20 cellular contexts compared by ENCODE assay signal in genomic region chr3:156184156-156184555, GRCh38.
"Had no signal": no experiment of that assay in that cellular context is flagged by ENCODE, and none has a peak within 500 bp of the region (broad histone marks: within the 10 kb centered on the region; RNA-seq: fewer than 3 reads in every experiment).

No MANE protein-coding gene starts in this region.

- DNase-seq: stimulated activated CD4-positive, alpha-beta T cell treated with anti-CD3 and anti-CD28 coated beads, Interleukin-2, amount 100 ng/mL, for 48 hours; stimulated activated CD4-positive, alpha-beta T cell treated with anti-CD3 and anti-CD28 coated beads, Interleukin-4, amount 100 ng/mL, for 1 hour; stimulated activated CD4-positive, alpha-beta T cell treated with anti-CD3 and anti-CD28 coated beads, Interleukin-4, amount 100 ng/mL, for 24 hours; stimulated activated CD4-positive, alpha-beta T cell treated with anti-CD3 and anti-CD28 coated beads, Interleukin-4, amount 100 ng/mL, for 4 hours; stimulated activated CD8-positive, alpha-beta memory T cell treated with anti-CD3 and anti-CD28 coated beads, Interleukin-4, amount 100 ng/mL, for 48 hours; stimulated activated naive B cell treated with anti-CD40 and anti-IgM and Interleukin-4, amounts not matched to agents 10 μg/mL and 1 μg/mL and 100 μg/mL, for 72 hours; stimulated activated naive CD4-positive, alpha-beta T cell; stimulated activated naive CD4-positive, alpha-beta T cell treated with Interleukin-2 at 50 U/mL for 16 hours; stimulated activated naive CD8-positive, alpha-beta T cell treated with anti-CD3 and anti-CD28 coated beads, Interleukin-15, amount 100 ng/mL, for 72 hours; stimulated activated naive CD8-positive, alpha-beta T cell treated with anti-CD3 and anti-CD28 coated beads, Interleukin-15, Interleukin-2, amounts not matched to agents 100 U/mL and 50 U/mL, for 24 hours; stomach; testis; tibial artery; transverse colon; trophoblast cell; upper lobe of left lung; upper lobe of right lung; uterus had no signal

- ATAC-seq: stimulated activated effector memory CD8-positive, alpha-beta T cell treated with anti-CD3 and anti-CD28 coated beads, Interleukin-12 subunit alpha, Interleukin-12 subunit beta, amount 100 ng/mL, for 72 hours; stimulated activated memory B cell treated with anti-CD40 and anti-IgM and Interleukin-4, amounts not matched to agents 10 μg/mL and 1 μg/mL and 100 μg/mL, for 72 hours; stimulated activated naive B cell treated with anti-CD40 and anti-IgM and Interleukin-4, amounts not matched to agents 10 μg/mL and 1 μg/mL and 100 μg/mL, for 72 hours; stimulated activated naive CD8-positive, alpha-beta T cell treated with anti-CD3 and anti-CD28 coated beads, Interleukin-15, amount 100 ng/mL, for 72 hours; stimulated activated naive CD8-positive, alpha-beta T cell treated with anti-CD3 and anti-CD28 coated beads, Interleukin-15, Interleukin-2, amounts not matched to agents 100 U/mL and 50 U/mL, for 24 hours; upper lobe of right lung had no signal
